23 cellular contexts compared by ENCODE assay signal in the genomic region with DNA sequence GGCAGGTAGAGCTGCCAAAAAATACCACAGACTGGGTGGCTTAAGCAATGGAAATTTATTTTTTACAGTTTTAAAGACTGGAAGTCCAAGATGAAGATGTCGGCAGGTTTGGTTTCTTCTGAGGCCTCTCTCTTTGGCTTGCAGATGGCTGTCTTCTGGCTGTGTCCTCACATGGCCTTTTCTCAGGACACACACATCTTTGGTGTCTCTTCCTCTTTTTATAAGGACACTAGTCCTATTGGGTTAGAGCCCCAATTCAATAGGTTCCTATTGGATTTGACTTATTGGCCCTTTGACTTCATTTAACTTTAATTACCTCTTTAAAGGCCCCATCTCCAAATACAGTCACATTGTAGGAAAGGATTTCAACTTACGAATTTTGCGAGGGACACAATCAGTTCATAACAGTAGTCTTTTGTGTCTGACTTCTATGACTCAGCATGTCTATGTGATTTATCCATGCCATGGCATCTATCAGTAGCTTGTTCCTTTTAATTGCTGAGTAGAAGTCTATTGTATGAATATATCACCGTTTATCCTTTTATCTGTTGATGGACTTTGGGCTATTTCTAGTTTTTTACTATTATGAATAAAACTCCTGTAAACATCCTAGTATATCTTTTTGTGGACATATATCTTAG. TPM values are rescaled to one million over a fixed set of nuclear protein-coding genes. Genes with fewer than 3 reads are reported as not detected.
DNase-seq lines count a peak whose midpoint lies in the region; ATAC-seq, FAIRE-seq and TF ChIP-seq lines count a peak whose summit lies in the region.
"Had no signal": no experiment of that assay in that cellular context is flagged by ENCODE, and none has a peak within 500 bp of the region (broad histone marks: within the 10 kb centered on the region; RNA-seq: fewer than 3 reads in every experiment).

No MANE protein-coding gene starts in this region.

- no peaks in the 10 kb centered on the region for H3K27me3 ChIP-seq in mammary epithelial cell (ENCODE audit: insufficient read depth, low read length)
- H3K27me3 ChIP-seq in pancreas, result no peaks in the 10 kb centered on the region
- H3K27me3 ChIP-seq: breast epithelium, esophagus muscularis mucosa, stomach had no signal

- POLR2A ChIA-PET in MCF 10A (lab: Yijun Ruan, JAX), result no interaction called here

- H2AFZ ChIP-seq in mammary epithelial cell (ENCODE audit: low read depth, low read length), result peak overlapping the region; percentile 38

- H3K36me3 Mint-ChIP-seq in MCF 10A (ENCODE audit: insufficient read depth, unreplicated experiment), result no peaks in the 10 kb centered on the region
- H3K36me3 Mint-ChIP-seq: activated naive CD8-positive, alpha-beta T cell treated with anti-CD3 and anti-CD28 coated beads for 36 hours; CD4-positive, alpha-beta memory T cell; immature natural killer cell; memory B cell; WTC11 had no signal

- H3K9ac ChIP-seq in mammary epithelial cell (ENCODE audit: insufficient read depth, low read length), result no peak overlapping the region

- ATAC-seq in pancreas, result no peak
- ATAC-seq: WTC11 had no signal

- H3K79me2 ChIP-seq in mammary epithelial cell (ENCODE audit: insufficient read depth, low read length), result no peaks in the 10 kb centered on the region

- no peaks in the 10 kb centered on the region for H3K36me3 ChIP-seq in mammary epithelial cell (ENCODE audit: insufficient read depth, low read length)
- H3K36me3 ChIP-seq in pancreas, result no peaks in the 10 kb centered on the region
- H3K36me3 ChIP-seq: breast epithelium, esophagus muscularis mucosa, stomach had no signal

- in situ Hi-C loops in mammary epithelial cell (cut with MboI; ENCODE audit: low sequenced_read_pairs in 2 of 2), result no loop called here
- in situ Hi-C loops in SK-MEL-5 (cut with HindIII; ENCODE audit: low pct_unique_long_range_greater_than_20kb, low sequenced_read_pairs), result no loop called here

- WGBS in mammary epithelial cell (ENCODE audit: low coverage, missing lambda C conversion rate), result 33% methylated on average over 4 of the region's 4 CpGs
- 61 to 66% methylated on average over 4 of the region's 4 CpGs for WGBS in pancreas, 2 donors

- TF ChIP-seq CTCF in mammary epithelial cell (conservative IDR thresholded peaks at IDR 0.05 in 1 of 2, IDR thresholded peaks at IDR 0.05 in 1 of 2; ENCODE audit: extremely low read depth in 1 of 2, insufficient read depth in 1 of 2, low read depth in 1 of 2, low read length in 2 of 2) (no peak), MCF 10A (IDR thresholded peaks at IDR 0.05; ENCODE audit: unreplicated experiment) (no peak), pancreas (IDR thresholded peaks at IDR 0.05) (no peak)

- dilution Hi-C loops in mammary epithelial cell (cut with HindIII; ENCODE audit: low sequenced_read_pairs), result no loop called here

- peak overlapping the region; percentile 35 for H3K4me2 ChIP-seq in mammary epithelial cell (ENCODE audit: insufficient read depth, low read depth, low read length)

- peaks cover 13% of the 10 kb centered on the region for H3K4me1 Mint-ChIP-seq in MCF 10A (ENCODE audit: insufficient read depth, unreplicated experiment)
- H3K4me1 Mint-ChIP-seq: immature natural killer cell, memory B cell had no signal

- H3K4me3 Mint-ChIP-seq in MCF 10A (ENCODE audit: unreplicated experiment), result no peak overlapping the region
- H3K4me3 Mint-ChIP-seq: activated naive CD8-positive, alpha-beta T cell treated with anti-CD3 and anti-CD28 coated beads for 36 hours; CD4-positive, alpha-beta memory T cell; immature natural killer cell; memory B cell; WTC11 had no signal

- H3K27ac Mint-ChIP-seq in MCF 10A (ENCODE audit: low read depth, unreplicated experiment), result no peak overlapping the region
- H3K27ac Mint-ChIP-seq: activated naive CD8-positive, alpha-beta T cell treated with anti-CD3 and anti-CD28 coated beads for 36 hours; CD4-positive, alpha-beta memory T cell; immature natural killer cell; memory B cell; WTC11 had no signal

- no peaks in the 10 kb centered on the region for H3K9me3 Mint-ChIP-seq in MCF 10A (ENCODE audit: unreplicated experiment)
- H3K9me3 Mint-ChIP-seq: activated naive CD8-positive, alpha-beta T cell treated with anti-CD3 and anti-CD28 coated beads for 36 hours; immature natural killer cell; memory B cell; WTC11 had no signal

- BruUV-seq in mammary epithelial cell (replicated peaks; lab: Mats Ljungman, UMichigan) (no TSS peak), MCF 10A (replicated peaks; lab: Mats Ljungman, UMichigan) (no TSS peak)

- DNase-seq in mammary epithelial cell, result peak; percentile 74
- no peak for DNase-seq in MCF 10A (ENCODE audit: unreplicated experiment)
- DNase-seq in SK-MEL-5 (ENCODE audit: low read depth, low spot score), result peak; percentile 85
- DNase-seq in foreskin melanocyte, result peak; percentile 90
- no peak for DNase-seq in cerebellar cortex (ENCODE audit: low spot score)
- DNase-seq in central memory CD4-positive, alpha-beta T cell, result no peak
- no peak for DNase-seq in activated CD4-positive, alpha-beta T cell treated with anti-CD3 and anti-CD28 coated beads, Interleukin-2, amount 50 U/mL, for 48 hours
- no peak for DNase-seq in pancreas
- DNase-seq: activated naive CD8-positive, alpha-beta T cell treated with anti-CD3 and anti-CD28 coated beads for 36 hours; CD4-positive, alpha-beta memory T cell; immature natural killer cell; NCI-H1048; NCI-H2107; NCI-H69; stomach; SW 1271 had no signal

- H4K20me1 ChIP-seq in mammary epithelial cell (ENCODE audit: insufficient read depth, low read length), result no peaks in the 10 kb centered on the region

- H3K9me3 ChIP-seq in mammary epithelial cell (replicated peaks; ENCODE audit: insufficient read depth, low read length), result no peaks in the 10 kb centered on the region
- H3K9me3 ChIP-seq in pancreas, result no peaks in the 10 kb centered on the region
- H3K9me3 ChIP-seq: breast epithelium, esophagus muscularis mucosa, stomach had no signal

- H3K4me3 ChIP-seq in mammary epithelial cell (replicated peaks in 1 of 3; ENCODE audit: insufficient read depth in 1 of 3, low read depth in 2 of 3, low read length in 3 of 3) (no peak overlapping the region), pancreas (no peak overlapping the region)
- H3K4me3 ChIP-seq: breast epithelium, esophagus muscularis mucosa, stomach had no signal

- H3K4me1 ChIP-seq in mammary epithelial cell (ENCODE audit: insufficient read depth, low read length) (peaks cover 26% of the 10 kb centered on the region), pancreas (no peaks in the 10 kb centered on the region)
- H3K4me1 ChIP-seq: breast epithelium had no signal

- intact Hi-C loops in mammary epithelial cell (cut with micrococcal nuclease), result no loop called here
- intact Hi-C loops in MCF 10A (cut with micrococcal nuclease), result no loop called here
- intact Hi-C loops in pancreas (cut with DNase I), result no loop called here

- no peaks in the 10 kb centered on the region for H3K27me3 Mint-ChIP-seq in MCF 10A (ENCODE audit: insufficient read depth, unreplicated experiment)

- H3K27ac ChIP-seq in mammary epithelial cell (ENCODE audit: insufficient read depth, low read depth, low read length), result no peak overlapping the region
- no peak overlapping the region for H3K27ac ChIP-seq in pancreas
- H3K27ac ChIP-seq: breast epithelium, esophagus muscularis mucosa, stomach had no signal

- FAIRE-seq in pancreas (lab: Jason Lieb, UNC), result no peak
- FAIRE-seq: GM19239 had no signal

- CTCF ChIA-PET in mammary epithelial cell (lab: Charles Lee; ENCODE audit: low non-redundant PET) (no interaction called here), MCF 10A (lab: Yijun Ruan, JAX) (interaction anchor here (0.6 kb wide), 1 partner anchor 149 kb away, joined by 3 read pairs; no protein-coding TSS in a partner anchor)

RNA-seq across cellular contexts. Expression of a gene that starts 11.0 kb away (rescaled TPM):
- total RNA-seq in mammary epithelial cell, result not detected
- polyA plus RNA-seq in mammary epithelial cell, result not detected
- polyA minus RNA-seq in mammary epithelial cell, result not detected
- not detected in 2 replicates for total RNA-seq in MCF 10A (2022)
- not detected in 2 replicates for total RNA-seq in SK-MEL-5 (2014; rRNA removed; shearing (Covaris generic))
- polyA plus RNA-seq in SK-MEL-5 (2015; cell fraction: cytosol; rRNA removed), result 0.37 TPM in 2 replicates
- not detected in 2 replicates for polyA plus RNA-seq in SK-MEL-5 (2015; cell fraction: nucleus; rRNA removed)
- under 1 TPM in 1 of 6 donors, not detected in 5; 0.34 TPM for total RNA-seq in pancreas
- polyA plus RNA-seq in pancreas, result under 1 TPM in 1 of 2 donors, not detected in 1; 0.14 TPM
- total RNA-seq: activated naive CD8-positive, alpha-beta T cell treated with anti-CD3 and anti-CD28 coated beads for 36 hours; CD4-positive, alpha-beta memory T cell; ureter; WTC11 had no signal
- polyA plus RNA-seq: CD4-positive, alpha-beta memory T cell; immature natural killer cell; neural cell had no signal

Comparison
In these comparisons a context has a peak if more than half of its experiments do, and no peak if none do; other contexts are left out.
1. DNase-seq: peak in mammary epithelial cell (single experiment), SK-MEL-5 (single experiment) and foreskin melanocyte (single experiment); none in MCF 10A (single experiment), cerebellar cortex (single experiment), central memory CD4-positive, alpha-beta T cell (single experiment), activated CD4-positive, alpha-beta T cell treated with anti-CD3 and anti-CD28 coated beads, Interleukin-2, amount 50 U/mL, for 48 hours (0 of 2) and pancreas (0 of 6).